8 cellular contexts compared by ENCODE assay signal in genomic region chr11:10303558-10304363, GRCh38. TPM values are rescaled to one million over a fixed set of nuclear protein-coding genes. Genes with fewer than 3 reads are reported as not detected.
DNase-seq lines count a peak whose midpoint lies in the region; ATAC-seq and TF ChIP-seq lines count a peak whose summit lies in the region.

No MANE protein-coding gene starts in this region.

- no peaks in the 10 kb centered on the region for H3K9me3 ChIP-seq in CD8-positive, alpha-beta memory T cell (ENCODE audit: low read length)
- H3K9me3 ChIP-seq in HUES48 (ENCODE audit: control insufficient read depth, insufficient read depth, low read length): no peaks in the 10 kb centered on the region
- no peaks in the 10 kb centered on the region for H3K9me3 ChIP-seq in left lung
- no peaks in the 10 kb centered on the region for H3K9me3 ChIP-seq in stomach

- ATAC-seq in left lung (no peak), GM19023 (IDR thresholded peaks at IDR 0.05; ENCODE audit: unreplicated experiment) (no peak)

- peak overlapping the region; percentile 40 for H3K27ac ChIP-seq in CD8-positive, alpha-beta memory T cell (ENCODE audit: low read depth, low read length)
- peak overlapping the region; percentile 92 for H3K27ac ChIP-seq in HUES48 (ENCODE audit: low read depth, low read length)
- peak overlapping the region; percentile 77 to 94 for H3K27ac ChIP-seq in left lung
- H3K27ac ChIP-seq in stomach: peak overlapping the region; percentile 90 to 97 (median 92)

- intact Hi-C loops in left lung (cut with DNase I) (loop anchor here (10.0 kb wide), 2 partner anchors 99 to 549 kb away; no protein-coding TSS in a partner anchor), stomach (cut with DNase I; ENCODE audit: low total_unique reads) (no loop called here)

- TF ChIP-seq EP300 in stomach (IDR thresholded peaks at IDR 0.05): no peak

- CTCF ChIA-PET in CD8-positive, alpha-beta memory T cell (lab: Charles Lee): interaction anchor here (0.9 to 7.2 kb wide), 11 partner anchors 9 to 556 kb away, joined by 3 to 61 read pairs (median 4); partner anchors contain the start of genes RNF141 and SBF2

- peaks cover 55% of the 10 kb centered on the region for H3K4me1 ChIP-seq in CD8-positive, alpha-beta memory T cell (ENCODE audit: insufficient read depth, low read length)
- H3K4me1 ChIP-seq in HUES48 (ENCODE audit: control insufficient read depth, insufficient read depth, low read length) (peaks cover 17% of the 10 kb centered on the region), left lung (peaks cover 27 to 78% of the 10 kb centered on the region in 2 donors), stomach (peaks cover 33 to 65% (median 56%) of the 10 kb centered on the region in 4 donors)

- H3K9me3 Mint-ChIP-seq in CD8-positive, alpha-beta memory T cell: no peaks in the 10 kb centered on the region
- H3K9me3 Mint-ChIP-seq in chondrocyte (ENCODE audit: low read depth): no peaks in the 10 kb centered on the region

- TF ChIP-seq POLR2A in stomach (IDR thresholded peaks at IDR 0.05): no peak

- POLR2A ChIA-PET in CD8-positive, alpha-beta memory T cell (lab: Charles Lee): interaction anchor here (0.6 to 1.8 kb wide), 7 partner anchors 18 to 1621 kb away, joined by 3 to 6 read pairs (median 3); partner anchors contain the start of genes RPL27A, WEE1 and ZNF143

- H3K27ac Mint-ChIP-seq in CD8-positive, alpha-beta memory T cell: peak overlapping the region; percentile 80 to 99 (median 97)
- H3K27ac Mint-ChIP-seq in chondrocyte (ENCODE audit: unreplicated experiment): peak overlapping the region; percentile 100

- TF ChIP-seq CTCF in chondrocyte (IDR thresholded peaks at IDR 0.05): no peak
- TF ChIP-seq CTCF in left lung (IDR thresholded peaks at IDR 0.05): no peak
- no peak for TF ChIP-seq CTCF in stomach (IDR thresholded peaks at IDR 0.05)

- H3K4me3 Mint-ChIP-seq in CD8-positive, alpha-beta memory T cell: peak overlapping the region; percentile 97 to 100 (median 99)
- peak overlapping the region; percentile 99 for H3K4me3 Mint-ChIP-seq in chondrocyte (ENCODE audit: unreplicated experiment)

- DNase-seq in CD8-positive, alpha-beta memory T cell: peak in 2 of 5 donors; percentile 38 to 53
- peak; percentile 71 for DNase-seq in SK-N-DZ (ENCODE audit: low spot score)
- DNase-seq in chondrocyte (ENCODE audit: low spot score): no peak
- DNase-seq in left lung: peak; percentile 56 to 86
- peak; percentile 48 for DNase-seq in stomach
- no peak for DNase-seq in anterior cingulate cortex (lab: John Stamatoyannopoulos, UW)

- peaks cover 0 to 14% (median 0%) of the 10 kb centered on the region in 3 donors for H3K36me3 Mint-ChIP-seq in CD8-positive, alpha-beta memory T cell
- peaks cover 9% of the 10 kb centered on the region for H3K36me3 Mint-ChIP-seq in chondrocyte (ENCODE audit: low read depth)

- peak overlapping the region; percentile 93 for H3K4me3 ChIP-seq in CD8-positive, alpha-beta memory T cell (ENCODE audit: low read length)
- peak overlapping the region; percentile 80 for H3K4me3 ChIP-seq in HUES48 (ENCODE audit: low read depth, low read length)
- H3K4me3 ChIP-seq in left lung: peak overlapping the region; percentile 59 to 60
- H3K4me3 ChIP-seq in stomach: peak overlapping the region; percentile 73 to 80 (median 74)

- WGBS in stomach, 5 donors: 10 to 31% (median 20%) methylated on average over 28 to 29 of the region's 29 CpGs

- H3K36me3 ChIP-seq in CD8-positive, alpha-beta memory T cell (ENCODE audit: insufficient read depth, low read length): no peaks in the 10 kb centered on the region
- H3K36me3 ChIP-seq in HUES48 (ENCODE audit: control insufficient read depth, insufficient read depth, low read length) (peaks cover 16% of the 10 kb centered on the region; the same call in 1 of the 2 replicates), left lung (peaks cover 0 to 14% of the 10 kb centered on the region in 2 donors), stomach (no peaks in the 10 kb centered on the region)

- H3K9ac ChIP-seq in HUES48 (ENCODE audit: low read depth, low read length): peak overlapping the region; percentile 65

- peaks cover 5 to 16% of the 10 kb centered on the region in 2 donors for H3K27me3 Mint-ChIP-seq in CD8-positive, alpha-beta memory T cell
- H3K27me3 Mint-ChIP-seq in chondrocyte (ENCODE audit: low read depth): no peaks in the 10 kb centered on the region

- H3K4me1 Mint-ChIP-seq in CD8-positive, alpha-beta memory T cell: peaks cover 38 to 63% (median 60%) of the 10 kb centered on the region in 3 donors
- H3K4me1 Mint-ChIP-seq in chondrocyte (ENCODE audit: low read depth): peaks cover 54% of the 10 kb centered on the region

- H3K27me3 ChIP-seq in CD8-positive, alpha-beta memory T cell (ENCODE audit: insufficient read depth, low read length, poor library complexity, severe bottlenecking): peaks cover 30% of the 10 kb centered on the region
- peaks cover 65% of the 10 kb centered on the region for H3K27me3 ChIP-seq in HUES48 (ENCODE audit: control insufficient read depth, insufficient read depth, low read length)
- H3K27me3 ChIP-seq in left lung: peaks cover 0 to 38% of the 10 kb centered on the region in 2 donors
- peaks cover 0 to 15% (median 9%) of the 10 kb centered on the region in 3 donors for H3K27me3 ChIP-seq in stomach

RNA-seq across cellular contexts. Expression of gene ADM, which starts 1.1 kb away (rescaled TPM):
- under 1 TPM; 0.24 to 0.64 TPM for total RNA-seq in CD8-positive, alpha-beta memory T cell
- 0.16 TPM for polyA plus RNA-seq in CD8-positive, alpha-beta memory T cell
- polyA plus RNA-seq in SK-N-DZ (2014; cell fraction: cytosol; rRNA removed): 182 and 240 TPM in 2 replicates
- polyA plus RNA-seq in SK-N-DZ (2014; cell fraction: nucleus; rRNA removed): 479 and 545 TPM in 2 replicates
- total RNA-seq in chondrocyte: 33.0 to 53.8 TPM (median 49.2 TPM) in 3 replicates
- total RNA-seq in left lung: 10 to 100 TPM in 1 of 2 donors, 1 to 10 TPM in 1; 7.3 to 51.4 TPM
- total RNA-seq in stomach: 100 to 1,000 TPM in 1 of 5 donors, 10 to 100 TPM in 4; 33.9 to 144 (median 57.4) TPM
- polyA plus RNA-seq in stomach: 10 to 100 TPM; 14.3 to 21.5 (median 19.7) TPM

RNA-seq across cellular contexts. Expression of gene SBF2, which starts 9.7 kb away (rescaled TPM):
- 1 to 10 TPM; 3.7 to 4.2 TPM for total RNA-seq in CD8-positive, alpha-beta memory T cell
- 4.3 TPM for polyA plus RNA-seq in CD8-positive, alpha-beta memory T cell
- 31.1 and 41.1 TPM in 2 replicates for polyA plus RNA-seq in SK-N-DZ (2014; cell fraction: cytosol; rRNA removed)
- 45.7 and 53.2 TPM in 2 replicates for polyA plus RNA-seq in SK-N-DZ (2014; cell fraction: nucleus; rRNA removed)
- total RNA-seq in chondrocyte (44.5 to 49.2 TPM (median 47.8 TPM) in 3 replicates), left lung (10 to 100 TPM; 25.7 to 34.0 TPM), stomach (100 to 1,000 TPM in 2 of 5 donors, 10 to 100 TPM in 3; 24.0 to 260 (median 64.8) TPM)
- polyA plus RNA-seq in stomach: 10 to 100 TPM in 2 of 3 donors, 1 to 10 TPM in 1; 8.6 to 13.3 (median 12.5) TPM

Comparison
In these comparisons a context has a peak if more than half of its experiments do, and no peak if none do; other contexts are left out.
1. DNase-seq: peak in SK-N-DZ (single experiment), left lung (2 of 2) and stomach (single experiment); none in chondrocyte (single experiment) and anterior cingulate cortex (0 of 58).
2. H3K27ac ChIP-seq: peak in every context shown above with its lines; median percentile 92 in HUES48; 92 in stomach; 86 in left lung; 40 in CD8-positive, alpha-beta memory T cell.
3. RNA of gene ADM, which starts 1.1 kb away (total RNA-seq): 33.9 to 144 TPM in stomach, 33.0 to 53.8 TPM in chondrocyte and 7.3 to 51.4 TPM in left lung; 0.24 to 0.64 TPM in CD8-positive, alpha-beta memory T cell; every median in the first group is over 4 times any median in the second.
4. Peak in every context shown above with its lines, with median percentiles within 50 percentile points of each other: H3K4me3 ChIP-seq.